Comparison of ENCODE assay signal across 8 cellular contexts in genomic region chr3:143970773-143971366, GRCh38. TPM values are rescaled to one million over a fixed set of nuclear protein-coding genes. Genes with fewer than 3 reads are reported as not detected.
DNase-seq lines count a peak whose midpoint lies in the region; ATAC-seq and TF ChIP-seq lines count a peak whose summit lies in the region.

No MANE protein-coding gene starts in this region.

- no peaks in the 10 kb centered on the region for H3F3A ChIP-seq in SK-N-SH (replicated peaks; ENCODE audit: insufficient read depth)

- peak overlapping the region; percentile 79 for H3K27ac ChIP-seq in CD4-positive, alpha-beta T cell (ENCODE audit: low read depth, low read length)
- H3K27ac ChIP-seq in HL-60 (replicated peaks) (peak overlapping the region; percentile 95), SK-N-SH (ENCODE audit: low read depth in 2 of 2, low read length in 1 of 2) (no peak overlapping the region), psoas muscle (peak overlapping the region; percentile 92), vagina (peak overlapping the region; percentile 99)

- no peak for ATAC-seq in CD4-positive, alpha-beta T cell (ENCODE audit: poor library complexity)
- ATAC-seq in GM19467 (IDR thresholded peaks at IDR 0.05; ENCODE audit: unreplicated experiment) (peak; percentile 16), left ventricle myocardium superior (peak; percentile 1), psoas muscle (peak; percentile 7 to 32 (median 16))
- peak; percentile 30 for ATAC-seq in activated naive CD8-positive, alpha-beta T cell treated with anti-CD3 and anti-CD28 coated beads, Interleukin-2, amount 50 U/mL, for 24 hours

- H3K36me3 Mint-ChIP-seq in CD4-positive, alpha-beta T cell (ENCODE audit: low read depth): peaks cover 19% of the 10 kb centered on the region
- no peaks in the 10 kb centered on the region for H3K36me3 Mint-ChIP-seq in activated naive CD8-positive, alpha-beta T cell treated with anti-CD3 and anti-CD28 coated beads, Interleukin-2, amount 50 U/mL, for 24 hours (ENCODE audit: low read depth)

- peak overlapping the region; percentile 97 for H3K4me3 Mint-ChIP-seq in CD4-positive, alpha-beta T cell
- peak overlapping the region; percentile 97 for H3K4me3 Mint-ChIP-seq in activated naive CD8-positive, alpha-beta T cell treated with anti-CD3 and anti-CD28 coated beads, Interleukin-2, amount 50 U/mL, for 24 hours

- TF ChIP-seq CTCF in CD4-positive, alpha-beta T cell (IDR thresholded peaks at IDR 0.05): no peak
- TF ChIP-seq CTCF in HL-60 (IDR thresholded peaks at IDR 0.05; ENCODE audit: insufficient read depth, low read length) (no peak), SK-N-SH (IDR thresholded peaks at IDR 0.05) (no peak), psoas muscle (IDR thresholded peaks at IDR 0.05) (no peak), vagina (IDR thresholded peaks at IDR 0.05) (no peak)

- H3K36me3 ChIP-seq in SK-N-SH (replicated peaks in 1 of 2; ENCODE audit: control insufficient read depth in 1 of 2, insufficient read depth in 2 of 2, low read length in 1 of 2): no peaks in the 10 kb centered on the region
- no peaks in the 10 kb centered on the region for H3K36me3 ChIP-seq in psoas muscle (ENCODE audit: insufficient read depth in 1 of 2, low read depth in 1 of 2)
- no peaks in the 10 kb centered on the region for H3K36me3 ChIP-seq in vagina

- no peaks in the 10 kb centered on the region for H4K20me1 ChIP-seq in SK-N-SH (ENCODE audit: insufficient read depth)

- WGBS in SK-N-SH (ENCODE audit: low lambda C conversion rate): 1% methylated on average over 30 of the region's 37 CpGs
- 0 to 1% (median 0%) methylated on average over 37 of the region's 37 CpGs for WGBS in psoas muscle, 3 donors

- peak overlapping the region; percentile 41; the same call in 1 of the 2 replicates for H3K9ac ChIP-seq in SK-N-SH

- peak; percentile 7 to 51 (median 28) for DNase-seq in CD4-positive, alpha-beta T cell
- peak in 1 of 2 experiments; percentile 54 for DNase-seq in HL-60 (ENCODE audit: low read depth in 1 of 2, low spot score in 1 of 2)
- DNase-seq in SK-N-SH: peak; percentile 41
- peak; percentile 71 for DNase-seq in activated naive CD8-positive, alpha-beta T cell treated with anti-CD3 and anti-CD28 coated beads, Interleukin-2, amount 50 U/mL, for 24 hours
- peak; percentile 64 for DNase-seq in left ventricle myocardium superior
- peak; percentile 60 to 73 for DNase-seq in psoas muscle
- no peak for DNase-seq in vagina (ENCODE audit: extremely low spot score in 2 of 2)

- no peaks in the 10 kb centered on the region for H3K79me2 ChIP-seq in SK-N-SH (ENCODE audit: insufficient read depth)

- TF ChIP-seq EP300 in SK-N-SH (IDR thresholded peaks at IDR 0.05; ENCODE audit: borderline replicate concordance in 1 of 2, low read depth in 1 of 2, low read length in 1 of 2): no peak

- peak in 1 of 2 donors; percentile 25 for TF ChIP-seq POLR2A in vagina (IDR thresholded peaks at IDR 0.05)

- CTCF ChIA-PET in CD4-positive, alpha-beta T cell (lab: Charles Lee): interaction anchor here (1.6 to 2.0 kb wide), 2 partner anchors 14 to 20 kb away, joined by 3 to 5 read pairs; no protein-coding TSS in a partner anchor
- CTCF ChIA-PET in SK-N-SH (lab: Yijun Ruan, JAX): interaction anchor here (0.9 to 1.6 kb wide), 2 partner anchors 18 to 86 kb away, joined by 3 to 7 read pairs; no protein-coding TSS in a partner anchor

- H2AFZ ChIP-seq in SK-N-SH (ENCODE audit: low read depth): peak overlapping the region; percentile 91

- peaks cover 34% of the 10 kb centered on the region for H3K4me1 Mint-ChIP-seq in CD4-positive, alpha-beta T cell (ENCODE audit: low read depth)
- peaks cover 27% of the 10 kb centered on the region for H3K4me1 Mint-ChIP-seq in activated naive CD8-positive, alpha-beta T cell treated with anti-CD3 and anti-CD28 coated beads, Interleukin-2, amount 50 U/mL, for 24 hours

- H3K27me3 ChIP-seq in CD4-positive, alpha-beta T cell (ENCODE audit: control insufficient read depth, insufficient read depth, low read length): peaks cover 9% of the 10 kb centered on the region
- H3K27me3 ChIP-seq in HL-60 (ENCODE audit: insufficient read depth, poor library complexity, severe bottlenecking): no peaks in the 10 kb centered on the region
- H3K27me3 ChIP-seq in SK-N-SH (ENCODE audit: insufficient read depth): peaks cover 22% of the 10 kb centered on the region
- H3K27me3 ChIP-seq in psoas muscle (ENCODE audit: insufficient read depth in 3 of 3, low read length in 2 of 3): no peaks in the 10 kb centered on the region
- no peaks in the 10 kb centered on the region for H3K27me3 ChIP-seq in vagina

- POLR2A ChIA-PET in CD4-positive, alpha-beta T cell (lab: Charles Lee): interaction anchor here (0.8 to 3.5 kb wide), 23 partner anchors 9 to 1524 kb away, joined by 3 to 46 read pairs (median 4); partner anchors contain the start of genes ATR, SLC9A9, TRPC1 and U2SURP
- POLR2A ChIA-PET in SK-N-SH (lab: Yijun Ruan, JAX): no interaction called here

- H3K9me2 ChIP-seq in SK-N-SH: no peaks in the 10 kb centered on the region

- H3K27ac Mint-ChIP-seq in CD4-positive, alpha-beta T cell: peak overlapping the region; percentile 91
- peak overlapping the region; percentile 96 for H3K27ac Mint-ChIP-seq in activated naive CD8-positive, alpha-beta T cell treated with anti-CD3 and anti-CD28 coated beads, Interleukin-2, amount 50 U/mL, for 24 hours

- peaks cover 12% of the 10 kb centered on the region for H3K27me3 Mint-ChIP-seq in CD4-positive, alpha-beta T cell
- H3K27me3 Mint-ChIP-seq in activated naive CD8-positive, alpha-beta T cell treated with anti-CD3 and anti-CD28 coated beads, Interleukin-2, amount 50 U/mL, for 24 hours: no peaks in the 10 kb centered on the region

- H3K4me2 ChIP-seq in SK-N-SH: peak overlapping the region; percentile 85

- H3K4me1 ChIP-seq in SK-N-SH (ENCODE audit: control insufficient read depth in 1 of 2, insufficient read depth in 2 of 2, low read depth in 1 of 2, low read length in 1 of 2) (peaks cover 0 to 6% of the 10 kb centered on the region in 2 experiments; a peak in 1 of 4 replicates), psoas muscle (peaks cover 21% of the 10 kb centered on the region), vagina (peaks cover 14% of the 10 kb centered on the region)

- no peaks in the 10 kb centered on the region for H3K9me3 ChIP-seq in CD4-positive, alpha-beta T cell (ENCODE audit: control insufficient read depth, low read length)
- H3K9me3 ChIP-seq in SK-N-SH (no peaks in the 10 kb centered on the region), psoas muscle (no peaks in the 10 kb centered on the region), vagina (no peaks in the 10 kb centered on the region)

- H3K9me3 Mint-ChIP-seq in CD4-positive, alpha-beta T cell: no peaks in the 10 kb centered on the region
- H3K9me3 Mint-ChIP-seq in activated naive CD8-positive, alpha-beta T cell treated with anti-CD3 and anti-CD28 coated beads, Interleukin-2, amount 50 U/mL, for 24 hours: no peaks in the 10 kb centered on the region

- TF ChIP-seq RAD21 in SK-N-SH (IDR thresholded peaks at IDR 0.05; ENCODE audit: low read length): no peak

- intact Hi-C loops in CD4-positive, alpha-beta T cell (cut with DNase I, micrococcal nuclease): loop anchor here (5.0 to 10.0 kb wide), 5 partner anchors 124 to 1744 kb away; partner anchors contain the start of genes TRPC1 (in 2 of the 2), U2SURP (in 2 of the 2), CHST2 (in 1 of the 2) and GK5 (in 1 of the 2)
- intact Hi-C loops in left ventricle myocardium superior (cut with micrococcal nuclease) (no loop called here), psoas muscle (cut with DNase I) (loop anchor here in 1 of 2 donors (5.0 kb wide), 1 partner anchor 801 kb away; no protein-coding TSS in a partner anchor), vagina (cut with DNase I) (no loop called here)

- H3K4me3 ChIP-seq in HL-60 (replicated peaks; ENCODE audit: insufficient read depth, low read length) (peak overlapping the region; percentile 98), SK-N-SH (ENCODE audit: low read depth in 2 of 2, low read length in 1 of 2) (peak overlapping the region; percentile 48 to 87), psoas muscle (peak overlapping the region; percentile 77), vagina (peak overlapping the region; percentile 72 to 95)

TF ChIP-seq in SK-N-SH, 30 proteins besides CTCF, POLR2A, EP300 and RAD21 (continues in another document):
- no peak for TF ChIP-seq TAF1 (IDR thresholded peaks at IDR 0.05; ENCODE audit: borderline replicate concordance, low read depth, low read length)
- TF ChIP-seq GATA2 (CRISPR knock-in tag; IDR thresholded peaks at IDR 0.05): no peak
- no peak for TF ChIP-seq YY1 (IDR thresholded peaks at IDR 0.05; ENCODE audit: low read depth)
- TF ChIP-seq NFIC (IDR thresholded peaks at IDR 0.05; ENCODE audit: borderline replicate concordance): no peak
- TF ChIP-seq NRF1 (IDR thresholded peaks at IDR 0.05; ENCODE audit: low read depth, low read length): no peak
- no peak for TF ChIP-seq PBX3 (IDR thresholded peaks at IDR 0.05)
- TF ChIP-seq CHD2 (IDR thresholded peaks at IDR 0.05; ENCODE audit: low read length, partially characterized antibody): no peak
- no peak for TF ChIP-seq MXI1 (IDR thresholded peaks at IDR 0.05; ENCODE audit: low read depth, low read length)
- TF ChIP-seq SIN3A (IDR thresholded peaks at IDR 0.05; ENCODE audit: borderline replicate concordance, low read depth, low read length): no peak
- no peak for TF ChIP-seq FOXM1 (IDR thresholded peaks at IDR 0.05; ENCODE audit: low read depth)
- no peak for TF ChIP-seq FOXJ3 (CRISPR knock-in tag; IDR thresholded peaks at IDR 0.05)

RNA-seq across cellular contexts. Expression of gene DIPK2A, which starts 0.8 kb away (rescaled TPM):
- 10 to 100 TPM; 17.5 to 18.2 TPM for total RNA-seq in CD4-positive, alpha-beta T cell
- 0.03 and 0.06 TPM in 2 replicates for polyA plus RNA-seq in SK-N-SH (2012; rRNA removed)
- 0.08 and 0.10 TPM in 2 replicates for polyA plus RNA-seq in SK-N-SH (2012; cell fraction: cytosol; rRNA removed)
- polyA plus RNA-seq in SK-N-SH (2012; cell fraction: nucleus; rRNA removed): 0.08 TPM in 1 of 2 replicates, not detected in the other
- 6.3 TPM for total RNA-seq in left ventricle myocardium superior
- total RNA-seq in psoas muscle: 1 to 10 TPM; 3.7 to 9.8 (median 6.4) TPM
- polyA plus RNA-seq in psoas muscle: 1 to 10 TPM; 2.6 to 4.5 (median 4.2) TPM
- total RNA-seq in vagina: 26.5 TPM

Comparison
In these comparisons a context has a peak if more than half of its experiments do, and no peak if none do; other contexts are left out.
1. DNase-seq: peak in CD4-positive, alpha-beta T cell (10 of 10), SK-N-SH (single experiment), activated naive CD8-positive, alpha-beta T cell treated with anti-CD3 and anti-CD28 coated beads, Interleukin-2, amount 50 U/mL, for 24 hours (single experiment), left ventricle myocardium superior (single experiment) and psoas muscle (2 of 2); none in vagina (0 of 2).
2. H3K27ac ChIP-seq: peak in CD4-positive, alpha-beta T cell (single experiment), HL-60 (single experiment), psoas muscle (single experiment) and vagina (single experiment); none in SK-N-SH (0 of 2).
3. intact Hi-C loops: an anchor here in CD4-positive, alpha-beta T cell (5.0 to 10.0 kb wide); none called in left ventricle myocardium superior and vagina.
4. Peak in every context shown above with its lines, with median percentiles within 50 percentile points of each other: H3K4me3 ChIP-seq.